In genomic region chr21:14591277-14591876, GRCh38 we compare ENCODE assay signal across 13 cellular contexts. TPM values are rescaled to one million over a fixed set of nuclear protein-coding genes. Genes with fewer than 3 reads are reported as not detected.
A peak's percentile ranks its signal among the peaks of the same experiment; 100 is the strongest.
DNase-seq lines count a peak whose midpoint lies in the region; ATAC-seq and TF ChIP-seq lines count a peak whose summit lies in the region.
"Had no signal": no experiment of that assay in that cellular context is flagged by ENCODE, and none has a peak within 500 bp of the region (broad histone marks: within the 10 kb centered on the region; RNA-seq: fewer than 3 reads in every experiment).

No MANE protein-coding gene starts in this region.

- no peak for TF ChIP-seq POLR2A in prostate gland (IDR thresholded peaks at IDR 0.05)

- peaks cover 0 to 12% (median 1%) of the 10 kb centered on the region in 5 donors for H3K9me3 Mint-ChIP-seq in CD8-positive, alpha-beta memory T cell
- H3K9me3 Mint-ChIP-seq in activated CD4-positive, alpha-beta memory T cell treated with anti-CD3 and anti-CD28 coated beads for 36 hours: peaks cover 11% of the 10 kb centered on the region
- peaks cover 12 to 15% of the 10 kb centered on the region in 2 experiments for H3K9me3 Mint-ChIP-seq in H9

- no peak overlapping the region for H3K23ac ChIP-seq in H9 (ENCODE audit: insufficient read length, low read depth, low read length)

- no peaks in the 10 kb centered on the region for H3K9me3 ChIP-seq in CD8-positive, alpha-beta memory T cell (ENCODE audit: low read length)
- H3K9me3 ChIP-seq in prostate gland (no peaks in the 10 kb centered on the region), H9 (ENCODE audit: control insufficient read depth, low read depth, low read length) (peaks cover under 1% of the 10 kb centered on the region)

- no peak overlapping the region for H3K4me2 ChIP-seq in H9 (ENCODE audit: insufficient read depth, insufficient read length, low read length)

- H3K14ac ChIP-seq in H9 (ENCODE audit: insufficient read depth, low read length): no peak overlapping the region

- no peak overlapping the region for H4K5ac ChIP-seq in H9 (ENCODE audit: insufficient read length, low read depth, low read length)

- no peak overlapping the region for H3K27ac ChIP-seq in CD8-positive, alpha-beta memory T cell (ENCODE audit: low read depth, low read length)
- H3K27ac ChIP-seq in prostate gland (no peak overlapping the region), H9 (ENCODE audit: insufficient read length, low read depth, low read length) (no peak overlapping the region)

- no peaks in the 10 kb centered on the region for H3K79me1 ChIP-seq in H9 (ENCODE audit: insufficient read depth, low read depth, low read length, poor library complexity, severe bottlenecking)

- no peaks in the 10 kb centered on the region for H3K27me3 ChIP-seq in CD8-positive, alpha-beta memory T cell (ENCODE audit: insufficient read depth, low read length, poor library complexity, severe bottlenecking)
- no peaks in the 10 kb centered on the region for H3K27me3 ChIP-seq in prostate gland (replicated peaks; ENCODE audit: insufficient read depth)
- H3K27me3 ChIP-seq in H9 (ENCODE audit: insufficient read depth, low read length): no peaks in the 10 kb centered on the region

- no peak overlapping the region for H2AK5ac ChIP-seq in H9 (ENCODE audit: insufficient read length, low read length)

- no peak overlapping the region for H4K91ac ChIP-seq in H9 (ENCODE audit: insufficient read length, low read depth, low read length)

- no peak overlapping the region for H3T11ph ChIP-seq in H9 (ENCODE audit: low read length)

- H3K56ac ChIP-seq in H9 (ENCODE audit: insufficient read length, low read depth, low read length): no peak overlapping the region

- peak overlapping the region in 4 of 7 donors; percentile 0 to 74 (median 33) for H3K4me3 Mint-ChIP-seq in CD8-positive, alpha-beta memory T cell
- no peak overlapping the region for H3K4me3 Mint-ChIP-seq in activated CD4-positive, alpha-beta memory T cell treated with anti-CD3 and anti-CD28 coated beads for 36 hours
- no peak overlapping the region for H3K4me3 Mint-ChIP-seq in H9
- H3K4me3 Mint-ChIP-seq: activated naive CD4-positive, alpha-beta T cell treated with anti-CD3 and anti-CD28 coated beads for 36 hours; mesothelial cell of epicardium had no signal

- CTCF ChIA-PET in CD8-positive, alpha-beta memory T cell (lab: Charles Lee): interaction anchor here (0.9 to 1.1 kb wide), 2 partner anchors 22 to 146 kb away, joined by 3 read pairs; no protein-coding TSS in a partner anchor
- CTCF ChIA-PET in activated CD4-positive, alpha-beta memory T cell treated with anti-CD3 and anti-CD28 coated beads for 36 hours (lab: Charles Lee): no interaction called here

- no peaks in the 10 kb centered on the region for H3K36me3 ChIP-seq in CD8-positive, alpha-beta memory T cell (ENCODE audit: insufficient read depth, low read length)
- H3K36me3 ChIP-seq in prostate gland: no peaks in the 10 kb centered on the region

- H4K20me1 ChIP-seq in H9 (ENCODE audit: control insufficient read depth, insufficient read depth, insufficient read length): no peaks in the 10 kb centered on the region

- DNase-seq in CD8-positive, alpha-beta memory T cell: no peak
- DNase-seq in activated CD4-positive, alpha-beta memory T cell treated with anti-CD3 and anti-CD28 coated beads for 36 hours: no peak
- DNase-seq in iris pigment epithelial cell (ENCODE audit: low read depth) (peak; percentile 13), D341Med (ENCODE audit: low spot score) (no peak), prostate gland (ENCODE audit: low spot score) (no peak), H9 (no peak)
- DNase-seq: activated naive CD4-positive, alpha-beta T cell treated with anti-CD3 and anti-CD28 coated beads for 36 hours; effector memory CD4-positive, alpha-beta T cell; NCI-H2081 had no signal

- H3K79me2 ChIP-seq in H9 (ENCODE audit: insufficient read depth, low read length): no peaks in the 10 kb centered on the region

- peaks cover 21% of the 10 kb centered on the region for H3K4me1 ChIP-seq in CD8-positive, alpha-beta memory T cell (ENCODE audit: insufficient read depth, low read length)
- H3K4me1 ChIP-seq in prostate gland (replicated peaks): no peaks in the 10 kb centered on the region
- no peaks in the 10 kb centered on the region for H3K4me1 ChIP-seq in H9 (ENCODE audit: insufficient read depth, low read length)

- no peak overlapping the region for H2BK5ac ChIP-seq in H9 (ENCODE audit: insufficient read length, low read length)

- H3K9ac ChIP-seq in H9 (ENCODE audit: extremely low read depth, insufficient read length, low read length): no peak overlapping the region

- H2BK120ac ChIP-seq in H9 (ENCODE audit: low read depth, low read length, poor library complexity, severe bottlenecking): no peak overlapping the region

- no peak overlapping the region for H4K8ac ChIP-seq in H9 (replicated peaks; ENCODE audit: insufficient read length, low read depth, low read length)

- H2AFZ ChIP-seq in H9 (ENCODE audit: low read length): no peak overlapping the region

- H3K23me2 ChIP-seq in H9 (ENCODE audit: insufficient read length, low read depth, low read length, poor library complexity, severe bottlenecking): no peaks in the 10 kb centered on the region

- H3K27me3 Mint-ChIP-seq in CD8-positive, alpha-beta memory T cell: no peaks in the 10 kb centered on the region
- H3K27me3 Mint-ChIP-seq in activated CD4-positive, alpha-beta memory T cell treated with anti-CD3 and anti-CD28 coated beads for 36 hours: no peaks in the 10 kb centered on the region
- no peaks in the 10 kb centered on the region for H3K27me3 Mint-ChIP-seq in H9 (ENCODE audit: low read depth)

- H3K36me3 Mint-ChIP-seq in CD8-positive, alpha-beta memory T cell: peaks cover 0 to 9% (median 3%) of the 10 kb centered on the region in 3 donors
- H3K36me3 Mint-ChIP-seq in activated CD4-positive, alpha-beta memory T cell treated with anti-CD3 and anti-CD28 coated beads for 36 hours: no peaks in the 10 kb centered on the region
- H3K36me3 Mint-ChIP-seq in H9 (ENCODE audit: insufficient read depth in 1 of 3, low read depth in 3 of 3): peaks cover 5 to 12% (median 6%) of the 10 kb centered on the region in 3 experiments
- H3K36me3 Mint-ChIP-seq: mesothelial cell of epicardium had no signal

- ATAC-seq in GM21360 (IDR thresholded peaks at IDR 0.05; ENCODE audit: unreplicated experiment): peak; percentile 40
- ATAC-seq in HG03354 (IDR thresholded peaks at IDR 0.05; ENCODE audit: poor library complexity, severe bottlenecking, unreplicated experiment): no peak
- ATAC-seq: Panc1 had no signal

- H2BK20ac ChIP-seq in H9 (ENCODE audit: low read depth, low read length, poor library complexity, severe bottlenecking): no peak overlapping the region

- TF ChIP-seq CTCF in prostate gland (IDR thresholded peaks at IDR 0.05) (no peak), H9 (conservative IDR thresholded peaks at IDR 0.05) (no peak)

- POLR2A ChIA-PET in CD8-positive, alpha-beta memory T cell (lab: Charles Lee): no interaction called here
- POLR2A ChIA-PET in activated CD4-positive, alpha-beta memory T cell treated with anti-CD3 and anti-CD28 coated beads for 36 hours (lab: Charles Lee): interaction anchor here (1.1 to 1.2 kb wide), 2 partner anchors 11 to 65 kb away, joined by 4 read pairs; no protein-coding TSS in a partner anchor

- H3K4me3 ChIP-seq in CD8-positive, alpha-beta memory T cell (ENCODE audit: low read length): no peak overlapping the region
- H3K4me3 ChIP-seq in prostate gland: no peak overlapping the region

- no peak overlapping the region for H2BK12ac ChIP-seq in H9 (ENCODE audit: insufficient read length, low read depth, low read length)

- no peak overlapping the region for H3K4ac ChIP-seq in H9 (ENCODE audit: low read depth, low read length)

- peaks cover 23 to 35% (median 34%) of the 10 kb centered on the region in 3 donors for H3K4me1 Mint-ChIP-seq in CD8-positive, alpha-beta memory T cell
- peaks cover 21% of the 10 kb centered on the region for H3K4me1 Mint-ChIP-seq in activated CD4-positive, alpha-beta memory T cell treated with anti-CD3 and anti-CD28 coated beads for 36 hours (ENCODE audit: low read depth)
- 0 out of 4 replicates have a peak, but pooled peaks cover 0 to 8% of the 10 kb centered on the region in 2 experiments for H3K4me1 Mint-ChIP-seq in H9

- intact Hi-C loops in activated CD4-positive, alpha-beta memory T cell treated with anti-CD3 and anti-CD28 coated beads for 36 hours (cut with micrococcal nuclease): loop anchor here (1.0 to 5.0 kb wide), 4 partner anchors 39 to 146 kb away; no protein-coding TSS in a partner anchor
- intact Hi-C loops in prostate gland (cut with DNase I): no loop called here

- peak overlapping the region in 7 of 8 donors; percentile 12 to 82 (median 32) for H3K27ac Mint-ChIP-seq in CD8-positive, alpha-beta memory T cell
- H3K27ac Mint-ChIP-seq in activated CD4-positive, alpha-beta memory T cell treated with anti-CD3 and anti-CD28 coated beads for 36 hours: peak overlapping the region; percentile 23
- no peak overlapping the region; a peak in 1 of 7 replicates for H3K27ac Mint-ChIP-seq in H9
- H3K27ac Mint-ChIP-seq: activated naive CD4-positive, alpha-beta T cell treated with anti-CD3 and anti-CD28 coated beads for 36 hours; mesothelial cell of epicardium had no signal

- 87% methylated on average over 1 of the region's 1 CpG for WGBS in prostate gland
- WGBS in H9 (ENCODE audit: extremely low coverage, insufficient read length, low lambda C conversion rate): no CpG with 5 or more reads among the region's 1 CpG

- no peak overlapping the region for H2BK15ac ChIP-seq in H9 (ENCODE audit: low read depth, low read length)

- no peak overlapping the region for H3K18ac ChIP-seq in H9 (ENCODE audit: insufficient read length, low read depth, low read length)

RNA-seq across cellular contexts. Expression of gene SAMSN1, which starts 45.3 kb away (rescaled TPM):
- 10 to 100 TPM; 82.6 to 83.2 TPM for total RNA-seq in CD8-positive, alpha-beta memory T cell
- 34.1 TPM for polyA plus RNA-seq in CD8-positive, alpha-beta memory T cell
- 10 to 100 TPM; 47.5 to 48.4 TPM for total RNA-seq in activated CD4-positive, alpha-beta memory T cell treated with anti-CD3 and anti-CD28 coated beads for 36 hours
- 1 to 10 TPM; 1.1 TPM for total RNA-seq in prostate gland
- total RNA-seq in H9 (2021): 2.8 and 4.6 TPM in 2 replicates

Comparison
In these comparisons a context has a peak if more than half of its experiments do, and no peak if none do; other contexts are left out.
1. H3K27ac Mint-ChIP-seq: peak in CD8-positive, alpha-beta memory T cell (7 of 8) and activated CD4-positive, alpha-beta memory T cell treated with anti-CD3 and anti-CD28 coated beads for 36 hours (single experiment); none in H9 (0 of 3).
2. H3K4me3 Mint-ChIP-seq: peak in CD8-positive, alpha-beta memory T cell (4 of 7); none in activated CD4-positive, alpha-beta memory T cell treated with anti-CD3 and anti-CD28 coated beads for 36 hours (single experiment) and H9 (0 of 2).